In genomic region chr2:239717319-239717675, GRCh38 we compare ENCODE assay signal across 16 cellular contexts.
DNase-seq lines count a peak whose midpoint lies in the region; ATAC-seq, FAIRE-seq and TF ChIP-seq lines count a peak whose summit lies in the region.
"Had no signal": no experiment of that assay in that cellular context is flagged by ENCODE, and none has a peak within 500 bp of the region (broad histone marks: within the 10 kb centered on the region; RNA-seq: fewer than 3 reads in every experiment).

No MANE protein-coding gene starts in this region.

- H3K4me1 ChIP-seq in DND-41 (ENCODE audit: insufficient read depth, low read length) = peaks cover 13% of the 10 kb centered on the region
- H3K4me1 ChIP-seq: Peyer's patch, SJSA1 had no signal

- peak; percentile 41 for ATAC-seq in DND-41 (ENCODE audit: insufficient read depth, low read depth)
- no peak for ATAC-seq in activated CD8-positive, alpha-beta T cell treated with anti-CD3 and anti-CD28 coated beads, Interleukin-2, amount 10 ng/mL, durations not matched to agents 7 days and 5 days

- no peak overlapping the region for H2AFZ ChIP-seq in DND-41 (ENCODE audit: low read depth, low read length)

- POLR2A ChIA-PET in activated CD8-positive, alpha-beta T cell treated with anti-CD3 and anti-CD28 coated beads, Interleukin-2, amount 10 ng/mL, durations not matched to agents 7 days and 5 days (lab: Charles Lee) = no interaction called here

- CTCF ChIA-PET in activated CD8-positive, alpha-beta T cell treated with anti-CD3 and anti-CD28 coated beads, Interleukin-2, amount 10 ng/mL, durations not matched to agents 7 days and 5 days (lab: Charles Lee) = no interaction called here

- H3K9me3 Mint-ChIP-seq in chondrocyte (ENCODE audit: low read depth) (peaks cover 20% of the 10 kb centered on the region), HFFc6 (peaks cover 56% of the 10 kb centered on the region)
- H3K9me3 Mint-ChIP-seq in activated CD8-positive, alpha-beta T cell treated with anti-CD3 and anti-CD28 coated beads, Interleukin-2, amount 10 ng/mL, durations not matched to agents 7 days and 5 days (ENCODE audit: insufficient read depth) = peaks cover 18% of the 10 kb centered on the region

- H3K27ac ChIP-seq in DND-41 (ENCODE audit: low read length) = peak overlapping the region; percentile 39
- peak overlapping the region; percentile 72 for H3K27ac ChIP-seq in layer of hippocampus (ENCODE audit: low read depth, low read length)
- H3K27ac ChIP-seq in temporal lobe (ENCODE audit: low read depth, low read length) = peak overlapping the region; percentile 72
- H3K27ac ChIP-seq: Peyer's patch, SJSA1 had no signal

- peaks cover 8% of the 10 kb centered on the region for H3K9me3 ChIP-seq in DND-41 (ENCODE audit: insufficient read depth, low read length, severe bottlenecking)
- H3K9me3 ChIP-seq: Peyer's patch, SJSA1 had no signal

- no peak overlapping the region for H3K4me3 ChIP-seq in DND-41 (ENCODE audit: low read depth in 1 of 2, low read length in 2 of 2)
- H3K4me3 ChIP-seq: Peyer's patch, SJSA1 had no signal

- DNase-seq in DND-41 (no peak), chondrocyte (ENCODE audit: low spot score) (peak; percentile 43), GM12891 (ENCODE audit: insufficient read length, low spot score) (no peak), HFFc6 (no peak)
- no peak for DNase-seq in activated CD8-positive, alpha-beta T cell treated with anti-CD3 and anti-CD28 coated beads, Interleukin-2, amount 10 ng/mL, durations not matched to agents 7 days and 5 days
- DNase-seq: IMR-90, MV-4-11, NCI-H1105 treated with DMSO at 0.1 percent for 48 hours, NCI-H2029 treated with DMSO at 0.1 percent for 48 hours had no signal

- H3K36me3 ChIP-seq in DND-41 (ENCODE audit: insufficient read depth, low read length) = no peaks in the 10 kb centered on the region
- H3K36me3 ChIP-seq: Peyer's patch, SJSA1 had no signal

- no peak for TF ChIP-seq POLR2A in GM12891 (IDR thresholded peaks at IDR 0.05; ENCODE audit: low read depth, low read length)

- H3K4me1 Mint-ChIP-seq in chondrocyte (ENCODE audit: low read depth) (peaks cover 4% of the 10 kb centered on the region), HFFc6 (ENCODE audit: low read depth) (no peaks in the 10 kb centered on the region)
- no peaks in the 10 kb centered on the region for H3K4me1 Mint-ChIP-seq in activated CD8-positive, alpha-beta T cell treated with anti-CD3 and anti-CD28 coated beads, Interleukin-2, amount 10 ng/mL, durations not matched to agents 7 days and 5 days (ENCODE audit: low read depth)
- H3K4me1 Mint-ChIP-seq: B cell, CD14-positive monocyte had no signal

- H3K4me2 ChIP-seq in DND-41 (ENCODE audit: insufficient read depth, low read length) = no peak overlapping the region

- peaks cover 6% of the 10 kb centered on the region for H3K27me3 Mint-ChIP-seq in chondrocyte (ENCODE audit: low read depth)
- H3K27me3 Mint-ChIP-seq in activated CD8-positive, alpha-beta T cell treated with anti-CD3 and anti-CD28 coated beads, Interleukin-2, amount 10 ng/mL, durations not matched to agents 7 days and 5 days (ENCODE audit: low read depth) = no peaks in the 10 kb centered on the region
- H3K27me3 Mint-ChIP-seq in HFFc6 (ENCODE audit: insufficient read depth) = peaks cover 6% of the 10 kb centered on the region; the same call in 1 of the 2 replicates

- H3K4me3 Mint-ChIP-seq in chondrocyte (ENCODE audit: unreplicated experiment) (no peak overlapping the region), HFFc6 (no peak overlapping the region)
- H3K4me3 Mint-ChIP-seq in activated CD8-positive, alpha-beta T cell treated with anti-CD3 and anti-CD28 coated beads, Interleukin-2, amount 10 ng/mL, durations not matched to agents 7 days and 5 days = no peak overlapping the region
- H3K4me3 Mint-ChIP-seq: B cell, CD14-positive monocyte had no signal

- FAIRE-seq in GM12891 (lab: Jason Lieb, UNC) = no peak
- FAIRE-seq: A204.1 had no signal

- H3K36me3 Mint-ChIP-seq in chondrocyte (ENCODE audit: low read depth) (no peaks in the 10 kb centered on the region), HFFc6 (ENCODE audit: low read depth) (peaks cover 13% of the 10 kb centered on the region; the same call in 1 of the 2 replicates)
- no peaks in the 10 kb centered on the region for H3K36me3 Mint-ChIP-seq in activated CD8-positive, alpha-beta T cell treated with anti-CD3 and anti-CD28 coated beads, Interleukin-2, amount 10 ng/mL, durations not matched to agents 7 days and 5 days (ENCODE audit: low read depth)
- H3K36me3 Mint-ChIP-seq: CD14-positive monocyte had no signal

- no peaks in the 10 kb centered on the region for H4K20me1 ChIP-seq in DND-41 (ENCODE audit: insufficient read depth, low read length)

- H3K27me3 ChIP-seq in DND-41 (ENCODE audit: insufficient read depth, low read length, poor library complexity) = no peaks in the 10 kb centered on the region
- H3K27me3 ChIP-seq in layer of hippocampus (ENCODE audit: control insufficient read depth, insufficient read depth, low read length) = no peaks in the 10 kb centered on the region
- H3K27me3 ChIP-seq: Peyer's patch had no signal

- H3K79me2 ChIP-seq in DND-41 (ENCODE audit: insufficient read depth, low read length) = no peaks in the 10 kb centered on the region

- no peak overlapping the region for H3K9ac ChIP-seq in DND-41 (ENCODE audit: low read depth, low read length)

- TF ChIP-seq CTCF in DND-41 (IDR thresholded peaks at IDR 0.05; ENCODE audit: borderline replicate concordance, extremely low read depth, low read length, poor library complexity, severe bottlenecking) (no peak), chondrocyte (IDR thresholded peaks at IDR 0.05) (no peak), HFFc6 (IDR thresholded peaks at IDR 0.05) (no peak)

- H3K27ac Mint-ChIP-seq in chondrocyte (ENCODE audit: unreplicated experiment) (no peak overlapping the region), HFFc6 (no peak overlapping the region)
- no peak overlapping the region for H3K27ac Mint-ChIP-seq in activated CD8-positive, alpha-beta T cell treated with anti-CD3 and anti-CD28 coated beads, Interleukin-2, amount 10 ng/mL, durations not matched to agents 7 days and 5 days
- H3K27ac Mint-ChIP-seq: B cell, CD14-positive monocyte had no signal

TF ChIP-seq in GM12891, 5 proteins besides CTCF, POLR2A, EP300 and RAD21:
- no peak for TF ChIP-seq TAF1 (IDR thresholded peaks at IDR 0.05; ENCODE audit: low read depth, low read length)
- TF ChIP-seq POLR2AphosphoS5 (IDR thresholded peaks at IDR 0.05; ENCODE audit: low read depth, low read length) = no peak
- TF ChIP-seq SPI1 (IDR thresholded peaks at IDR 0.05; ENCODE audit: low read depth, low read length) = no peak
- no peak for TF ChIP-seq PAX5 (IDR thresholded peaks at IDR 0.05; ENCODE audit: insufficient read depth, low read length, severe bottlenecking)
- TF ChIP-seq POU2F2 (IDR thresholded peaks at IDR 0.05; ENCODE audit: low read depth, low read length) = no peak
